Comparison of ENCODE assay signal across 8 cellular contexts in genomic region chr19:9140159-9140874, GRCh38. TPM values are rescaled to one million over a fixed set of nuclear protein-coding genes. Genes with fewer than 3 reads are reported as not detected.
DNase-seq lines count a peak whose midpoint lies in the region; ATAC-seq and TF ChIP-seq lines count a peak whose summit lies in the region.

Gene ZNF317, plus strand, starts transcription at chr19:9140397. Its CDS starts 15,620 bp downstream, at chr19:9156017.

- H3F3A ChIP-seq in PC-3 (ENCODE audit: low read length, unreplicated experiment), result no peaks in the 10 kb centered on the region

- peak within 1 kb of the TSS; percentile 96 for H2AFZ ChIP-seq in PC-3 (ENCODE audit: low read length)

- H3K9me3 ChIP-seq in PC-3 (ENCODE audit: low read length), result peaks cover 36% of the 10 kb centered on the region
- H3K9me3 ChIP-seq in mucosa of rectum (ENCODE audit: control insufficient read depth in 2 of 2, low read length in 2 of 2), result peaks cover 0 to 5% of the 10 kb centered on the region in 2 donors

- no peaks in the 10 kb centered on the region for H3K9me2 ChIP-seq in PC-3 (replicated peaks; ENCODE audit: low read length)

- no peak for TF ChIP-seq EP300 in Ishikawa (IDR thresholded peaks at IDR 0.05; ENCODE audit: borderline replicate concordance)

- POLR2A ChIA-PET in PC-3 (lab: Charles Lee; ENCODE audit: unreplicated experiment), result no interaction called here

- no peak for TF ChIP-seq CTCF in PC-3 (conservative IDR thresholded peaks at IDR 0.05; ENCODE audit: low read depth, low read length)

- ATAC-seq in GM21529 (IDR thresholded peaks at IDR 0.05; ENCODE audit: unreplicated experiment) (peak; percentile 97), PC-3 (peak; percentile 91)

- H3K4me2 ChIP-seq in PC-3 (ENCODE audit: low read length), result peak within 1 kb of the TSS; percentile 86

- H3K4me3 ChIP-seq in PC-3 (ENCODE audit: low read length) (peak within 1 kb of the TSS; percentile 88), mucosa of rectum (ENCODE audit: low read length in 2 of 2) (peak within 1 kb of the TSS; percentile 99)

- H3K9ac ChIP-seq in PC-3 (ENCODE audit: low read length) (peak within 1 kb of the TSS; percentile 95), mucosa of rectum (ENCODE audit: low read depth in 1 of 2, low read length in 2 of 2) (peak within 1 kb of the TSS; percentile 91 to 96)

- peak within 1 kb of the TSS; percentile 36 for H3K27ac ChIP-seq in PC-3 (ENCODE audit: low read length)
- peak within 1 kb of the TSS; percentile 72 to 82 for H3K27ac ChIP-seq in mucosa of rectum (ENCODE audit: low read depth in 2 of 2, low read length in 2 of 2)

- TSS peak; percentile 58 for BruUV-seq in PC-3 (replicated peaks; lab: Mats Ljungman, UMichigan)

- DNase-seq in DMS 273 (lab: John Stamatoyannopoulos, UW; ENCODE audit: unreplicated experiment) (peak; percentile 97), PC-3 (peak; percentile 97), activated T-cell treated with anti-CD3 and anti-CD28 coated beads for 48 hours (ENCODE audit: low read depth) (peak; percentile 79), erythroblast (lab: John Stamatoyannopoulos, UW) (peak; percentile 93 to 95)
- peak; percentile 91 for DNase-seq in stimulated activated CD8-positive, alpha-beta memory T cell treated with anti-CD3 and anti-CD28 coated beads, Interleukin-4, amount 100 ng/mL, for 48 hours

- TF ChIP-seq RAD21 in Ishikawa (IDR thresholded peaks at IDR 0.05; ENCODE audit: low read depth), result no peak

- H3K4me1 ChIP-seq in PC-3 (ENCODE audit: insufficient read depth, low read length), result peaks cover 13% of the 10 kb centered on the region; the same call in 1 of the 2 replicates
- peaks cover 9 to 11% of the 10 kb centered on the region in 2 donors for H3K4me1 ChIP-seq in mucosa of rectum (ENCODE audit: control insufficient read depth in 2 of 2, insufficient read depth in 2 of 2, low read length in 2 of 2)

- TF ChIP-seq POLR2A in erythroblast (IDR thresholded peaks at IDR 0.05; ENCODE audit: low read length), result peak; percentile 89

- intact Hi-C loops in PC-3 (cut with micrococcal nuclease), result loop anchor here (1.0 to 10.0 kb wide), 2 partner anchors 294 to 656 kb away; partner anchors contain the start of gene ZNF266

- H3K36me3 ChIP-seq in PC-3 (ENCODE audit: low read depth, low read length), result peaks cover 43% of the 10 kb centered on the region
- H3K36me3 ChIP-seq in mucosa of rectum (ENCODE audit: control insufficient read depth in 2 of 2, insufficient read depth in 2 of 2, low read length in 2 of 2), result peaks cover 0 to 3% of the 10 kb centered on the region in 2 donors

- peaks cover 8% of the 10 kb centered on the region; the same call in 1 of the 2 replicates for H4K20me1 ChIP-seq in PC-3 (ENCODE audit: low read length)

- CTCF ChIA-PET in PC-3 (lab: Charles Lee), result interaction anchor here (0.6 kb wide), 1 partner anchor 65 kb away, joined by 4 read pairs; no protein-coding TSS in a partner anchor

- H3K27me3 ChIP-seq in PC-3 (ENCODE audit: low read length) (no peaks in the 10 kb centered on the region), mucosa of rectum (ENCODE audit: control insufficient read depth in 2 of 2, insufficient read depth in 2 of 2, low read length in 2 of 2) (no peaks in the 10 kb centered on the region)

- peaks cover 52% of the 10 kb centered on the region for H3K79me2 ChIP-seq in PC-3 (ENCODE audit: low read length)

TF ChIP-seq in Ishikawa, 13 proteins besides CTCF, POLR2A, EP300 and RAD21:
- TF ChIP-seq USF1 (IDR thresholded peaks at IDR 0.05) (peak; percentile 70), TCF12 (IDR thresholded peaks at IDR 0.05; ENCODE audit: low read depth) (peak; percentile 73), FOXM1 (IDR thresholded peaks at IDR 0.05; ENCODE audit: borderline replicate concordance, low read depth) (no peak; the same call in 1 of the 2 replicates), CEBPB (IDR thresholded peaks at IDR 0.05) (no peak), CREB1 (IDR thresholded peaks at IDR 0.05; ENCODE audit: low read depth) (peak; percentile 71), YY1 (IDR thresholded peaks at IDR 0.05; ENCODE audit: low read depth) (peak; percentile 94), NFIC (IDR thresholded peaks at IDR 0.05) (no peak), MAX (IDR thresholded peaks at IDR 0.05) (peak; percentile 82), EGR1 (IDR thresholded peaks at IDR 0.05) (peak; percentile 35; the same call in 1 of the 2 replicates), TEAD4 (IDR thresholded peaks at IDR 0.05) (0 out of 2 replicates have a peak, but pooled peaks have one; percentile 21), REST (IDR thresholded peaks at IDR 0.05; ENCODE audit: low read depth) (0 out of 2 replicates have a peak, but pooled peaks have one; percentile 16), ZBTB7A (IDR thresholded peaks at IDR 0.05; ENCODE audit: low read depth) (no peak), TAF1 (IDR thresholded peaks at IDR 0.05; ENCODE audit: low read depth) (peak; percentile 92)
TF ChIP-seq in Ishikawa: peak in this region for 9.

RNA-seq across cellular contexts. Expression of gene ZNF317, which starts in this region (rescaled TPM):
- total RNA-seq in PC-3 (2014; rRNA removed), result 34.7 and 41.2 TPM in 2 replicates

Comparison
In these comparisons a context has a peak if more than half of its experiments do, and no peak if none do; other contexts are left out.
1. Peak in every context shown above with its lines: DNase-seq, ATAC-seq, H3K4me3 ChIP-seq and H3K27ac ChIP-seq.